In genomic region chr13:87497426-87497825, GRCh38 we compare ENCODE assay signal across 25 cellular contexts.
"Had no signal": no experiment of that assay in that cellular context is flagged by ENCODE, and none has a peak within 500 bp of the region (broad histone marks: within the 10 kb centered on the region; RNA-seq: fewer than 3 reads in every experiment).

No MANE protein-coding gene starts in this region.

- H3K4me3 Mint-ChIP-seq: natural killer cell had no signal

- H3K27ac Mint-ChIP-seq: natural killer cell had no signal

- H3K36me3 Mint-ChIP-seq: natural killer cell had no signal

- FAIRE-seq: islet of Langerhans, urothelium cell line had no signal

- DNase-seq: cerebellar nuclear complex; cortex of kidney; effector CD4-positive, alpha-beta T cell; foreskin fibroblast; gastrocnemius medialis; heart left ventricle; left ventricle myocardium superior; lower lobe of right lung; natural killer cell; occipital lobe; ovary; stimulated activated CD4-positive, alpha-beta T cell treated with anti-CD3 and anti-CD28 coated beads, Interleukin-12 subunit alpha, Interleukin-12 subunit beta, amount 100 ng/mL, for 4 hours; stimulated activated CD4-positive, alpha-beta T cell treated with anti-CD3 and anti-CD28 coated beads, Interleukin-1b, Interleukin-23, amount 100 ng/mL, for 48 hours; stimulated activated CD4-positive, alpha-beta T cell treated with anti-CD3 and anti-CD28 coated beads, Interleukin-4, amount 100 ng/mL, for 1 hour; stimulated activated CD8-positive, alpha-beta memory T cell treated with anti-CD3 and anti-CD28 coated beads, Interleukin-4, amount 100 ng/mL, for 48 hours; stimulated activated naive CD4-positive, alpha-beta T cell; stomach; testis; upper lobe of left lung had no signal

- H3K4me3 ChIP-seq: gastrocnemius medialis, heart left ventricle, hepatocyte, lower lobe of right lung, ovary, right atrium auricular region, smooth muscle cell, stomach, testis, tibial nerve, upper lobe of left lung had no signal

- H3K4me1 Mint-ChIP-seq: natural killer cell had no signal
